In the genomic region with DNA sequence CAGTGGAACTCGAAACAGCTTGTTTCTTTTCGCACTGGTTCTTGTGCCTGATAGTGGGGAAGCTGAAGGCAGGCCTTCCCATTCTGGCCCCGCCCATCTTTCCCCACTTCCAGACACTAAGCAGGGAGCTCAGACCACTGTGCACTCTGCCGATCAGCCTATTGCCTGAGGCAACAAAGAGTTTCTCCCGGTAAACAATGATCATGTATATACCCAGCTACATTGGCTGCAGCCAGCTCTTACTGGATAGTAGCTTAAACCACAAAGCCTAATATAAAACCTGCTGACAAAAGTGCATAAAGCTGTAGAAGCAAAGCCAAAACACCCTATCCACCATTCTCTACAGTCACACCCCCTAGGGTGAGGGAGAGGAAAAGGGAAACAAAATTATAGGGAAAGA, we compare ENCODE assay signal across 24 cellular contexts. TPM values are rescaled to one million over a fixed set of nuclear protein-coding genes. Genes with fewer than 3 reads are reported as not detected.
A peak's percentile ranks its signal among the peaks of the same experiment; 100 is the strongest.
DNase-seq lines count a peak whose midpoint lies in the region; ATAC-seq and TF ChIP-seq lines count a peak whose summit lies in the region.
"Had no signal": no experiment of that assay in that cellular context is flagged by ENCODE, and none has a peak within 500 bp of the region (broad histone marks: within the 10 kb centered on the region; RNA-seq: fewer than 3 reads in every experiment).

No MANE protein-coding gene starts in this region.

- H3K23ac ChIP-seq in neuronal stem cell (ENCODE audit: low read depth, low read length, poor library complexity), result no peak overlapping the region

- H2BK12ac ChIP-seq in neuronal stem cell (ENCODE audit: low read length), result no peak overlapping the region

- no peak overlapping the region for H4K91ac ChIP-seq in neuronal stem cell (ENCODE audit: low read depth, low read length, poor library complexity)

- H3K4me1 ChIP-seq in SK-N-SH (ENCODE audit: control insufficient read depth in 1 of 2, insufficient read depth in 2 of 2, low read depth in 1 of 2, low read length in 1 of 2) (peaks cover 0 to 7% of the 10 kb centered on the region in 2 experiments; a peak in 2 of 4 replicates), neuronal stem cell (ENCODE audit: control insufficient read depth in 2 of 2, insufficient read depth in 1 of 2, low read depth in 1 of 2, low read length in 2 of 2) (no peaks in the 10 kb centered on the region), adrenal gland (replicated peaks in 1 of 2) (peaks cover 0 to 5% of the 10 kb centered on the region in 2 donors)
- H3K4me1 ChIP-seq: BLaER1, Caco-2, upper lobe of left lung had no signal

- H3K4ac ChIP-seq in neuronal stem cell (ENCODE audit: low read length), result no peak overlapping the region

- H3K14ac ChIP-seq in neuronal stem cell (ENCODE audit: low read length), result no peak overlapping the region

- TF ChIP-seq CTCF in SK-N-SH (IDR thresholded peaks at IDR 0.05) (no peak), adrenal gland (IDR thresholded peaks at IDR 0.05) (no peak)

- no peak overlapping the region for H4K8ac ChIP-seq in neuronal stem cell (ENCODE audit: low read depth, low read length)

- WGBS in SK-N-SH (ENCODE audit: low lambda C conversion rate), result 38% methylated on average over 5 of the region's 5 CpGs
- WGBS in neuronal stem cell (ENCODE audit: extremely low coverage in 2 of 2, insufficient read length in 2 of 2, insufficient replicate concordance in 1 of 2), 2 donors, result no CpG with 5 or more reads among the region's 5 CpGs
- WGBS in adrenal gland, 4 donors, result 65 to 79% (median 78%) methylated on average over 5 of the region's 5 CpGs

- DNase-seq in SK-N-SH (no peak), H4 (ENCODE audit: low spot score) (peak; percentile 35), OCI-M1 (lab: John Stamatoyannopoulos, UW) (peak; percentile 31), neuronal stem cell (ENCODE audit: low spot score) (no peak), GF-D8 (lab: John Stamatoyannopoulos, UW) (no peak), adrenal gland (no peak), anterior cingulate cortex (lab: John Stamatoyannopoulos, UW) (no peak)
- DNase-seq: activated CD4-positive, CD25-positive, alpha-beta regulatory T cell treated with anti-CD3 and anti-CD28 coated beads, Interleukin-2, amount 50 U/mL, for 72 hours; activated CD8-positive, alpha-beta T cell treated with anti-CD3 and anti-CD28 coated beads for 36 hours; activated naive CD8-positive, alpha-beta T cell treated with anti-CD3 and anti-CD28 coated beads, Interleukin-2, amount 10 ng/mL, durations not matched to agents 7 days and 5 days; Caco-2; cerebellar nuclear complex; left colon; mesenchymal stem cell; NCI-H1092; NCI-H510A; nucleus accumbens; stimulated activated CD4-positive, alpha-beta T cell treated with anti-CD3 and anti-CD28 coated beads, Interleukin-1b, Interleukin-23, amount 100 ng/mL, for 48 hours; T-helper 1 cell; upper lobe of left lung had no signal

- POLR2A ChIA-PET in SK-N-SH (lab: Yijun Ruan, JAX), result no interaction called here

- intact Hi-C loops in adrenal gland (cut with DNase I), result no loop called here

- no peaks in the 10 kb centered on the region for H3K79me1 ChIP-seq in neuronal stem cell (ENCODE audit: low read depth, low read length)

- H3K27ac ChIP-seq in SK-N-SH (ENCODE audit: low read depth in 2 of 2, low read length in 1 of 2) (no peak overlapping the region), neuronal stem cell (replicated peaks; ENCODE audit: low read length) (no peak overlapping the region), adrenal gland (no peak overlapping the region)
- H3K27ac ChIP-seq: BLaER1, KMS-11, skin epidermis, upper lobe of left lung had no signal

- no peaks in the 10 kb centered on the region for H4K20me1 ChIP-seq in SK-N-SH (ENCODE audit: insufficient read depth)
- H4K20me1 ChIP-seq: BLaER1 had no signal

- ATAC-seq in SK-N-SH treated with all-trans-retinoic acid at 6 μM for 48 hours, result no peak
- ATAC-seq: activated CD8-positive, alpha-beta T cell treated with anti-CD3 and anti-CD28 coated beads for 36 hours; left colon had no signal

- no peaks in the 10 kb centered on the region for H3K9me2 ChIP-seq in SK-N-SH

- H3K9ac ChIP-seq in SK-N-SH, result no peak overlapping the region
- no peak overlapping the region for H3K9ac ChIP-seq in neuronal stem cell (ENCODE audit: low read depth, low read length, poor library complexity)
- H3K9ac ChIP-seq: BLaER1, KMS-11 had no signal

- no peak for TF ChIP-seq RAD21 in SK-N-SH (IDR thresholded peaks at IDR 0.05; ENCODE audit: low read length)

- H3K4me3 ChIP-seq in SK-N-SH (ENCODE audit: low read depth in 2 of 2, low read length in 1 of 2) (no peak overlapping the region), neuronal stem cell (ENCODE audit: low read length in 2 of 2) (no peak overlapping the region), adrenal gland (no peak overlapping the region)
- H3K4me3 ChIP-seq: BLaER1, skin epidermis, upper lobe of left lung had no signal

- peaks cover 22% of the 10 kb centered on the region for H3K9me3 ChIP-seq in SK-N-SH
- peaks cover 0 to 2% of the 10 kb centered on the region in 2 donors for H3K9me3 ChIP-seq in neuronal stem cell (replicated peaks in 1 of 2; ENCODE audit: control insufficient read depth in 2 of 2, insufficient read depth in 1 of 2, low read depth in 1 of 2, low read length in 2 of 2)
- no peaks in the 10 kb centered on the region for H3K9me3 ChIP-seq in adrenal gland (replicated peaks in 1 of 3)

- H3K4me2 ChIP-seq in SK-N-SH, result no peak overlapping the region
- H3K4me2 ChIP-seq in neuronal stem cell (ENCODE audit: insufficient read depth, low read length, poor library complexity, severe bottlenecking), result no peak overlapping the region
- H3K4me2 ChIP-seq: BLaER1, KMS-11 had no signal

- H3K79me2 ChIP-seq in SK-N-SH (ENCODE audit: insufficient read depth), result no peaks in the 10 kb centered on the region

- H3K18ac ChIP-seq in neuronal stem cell (ENCODE audit: low read length), result no peak overlapping the region

- no peak overlapping the region for H2BK15ac ChIP-seq in neuronal stem cell (ENCODE audit: low read length)

- CTCF ChIA-PET in SK-N-SH (lab: Yijun Ruan, JAX), result no interaction called here

- H3K27me3 ChIP-seq in SK-N-SH (ENCODE audit: insufficient read depth), result no peaks in the 10 kb centered on the region
- no peaks in the 10 kb centered on the region for H3K27me3 ChIP-seq in neuronal stem cell (ENCODE audit: control insufficient read depth in 3 of 3, insufficient read depth in 3 of 3, low read depth in 1 of 3, low read length in 3 of 3)
- no peaks in the 10 kb centered on the region for H3K27me3 ChIP-seq in adrenal gland
- H3K27me3 ChIP-seq: BLaER1, upper lobe of left lung had no signal

- no peak for TF ChIP-seq POLR2A in adrenal gland (IDR thresholded peaks at IDR 0.05)

- TF ChIP-seq EP300 in SK-N-SH (IDR thresholded peaks at IDR 0.05; ENCODE audit: borderline replicate concordance in 1 of 2, low read depth in 1 of 2, low read length in 1 of 2), result no peak

- peaks cover under 1% of the 10 kb centered on the region for H3F3A ChIP-seq in SK-N-SH (replicated peaks; ENCODE audit: insufficient read depth)

- H3K36me3 ChIP-seq in SK-N-SH (replicated peaks in 1 of 2; ENCODE audit: control insufficient read depth in 1 of 2, insufficient read depth in 2 of 2, low read length in 1 of 2) (no peaks in the 10 kb centered on the region), neuronal stem cell (replicated peaks in 1 of 2; ENCODE audit: control insufficient read depth in 2 of 2, insufficient read depth in 2 of 2, low read length in 2 of 2) (no peaks in the 10 kb centered on the region), adrenal gland (replicated peaks in 1 of 2) (no peaks in the 10 kb centered on the region)
- H3K36me3 ChIP-seq: BLaER1, upper lobe of left lung had no signal

- H2AK5ac ChIP-seq in neuronal stem cell (ENCODE audit: low read depth, low read length), result no peak overlapping the region

- H2AFZ ChIP-seq in SK-N-SH (ENCODE audit: low read depth) (peak overlapping the region; percentile 48; the same call in 1 of the 2 replicates), neuronal stem cell (ENCODE audit: low read length) (peak overlapping the region; percentile 3)

- no peak overlapping the region for H2BK120ac ChIP-seq in neuronal stem cell (ENCODE audit: low read depth, low read length)

- H2BK5ac ChIP-seq in neuronal stem cell (ENCODE audit: low read length), result no peak overlapping the region

TF ChIP-seq in SK-N-SH, 30 proteins besides CTCF, POLR2A, EP300 and RAD21 (continues in another document):
- TF ChIP-seq RFX5 (IDR thresholded peaks at IDR 0.05; ENCODE audit: low read length) (no peak), YY1 (IDR thresholded peaks at IDR 0.05; ENCODE audit: low read depth) (no peak), TAF1 (IDR thresholded peaks at IDR 0.05; ENCODE audit: borderline replicate concordance, low read depth, low read length) (no peak), TCF12 (IDR thresholded peaks at IDR 0.05) (no peak), TEAD4 (IDR thresholded peaks at IDR 0.05; ENCODE audit: borderline replicate concordance, insufficient read depth) (no peak)

TF ChIP-seq in SK-N-SH treated with all-trans-retinoic acid at 6 μM for 48 hours, 23 proteins besides CTCF, POLR2A, EP300 and RAD21 (continues in another document):
- no peak for TF ChIP-seq ESRRG (CRISPR knock-in tag; IDR thresholded peaks at IDR 0.05)

RNA-seq across cellular contexts. Expression of a gene that starts 24.7 kb away (rescaled TPM):
- polyA plus RNA-seq in SK-N-SH (2012; rRNA removed) (75.6 and 141 TPM in 2 replicates), adrenal gland (10 to 100 TPM in 1 of 3 donors, 1 to 10 TPM in 2; 6.7 to 18.3 (median 8.4) TPM)
- polyA plus RNA-seq in SK-N-SH (2012; cell fraction: cytosol; rRNA removed), result 90.9 and 104 TPM in 2 replicates
- 70.1 and 139 TPM in 2 replicates for polyA plus RNA-seq in SK-N-SH (2012; cell fraction: nucleus; rRNA removed)
- 39.9 and 42.0 TPM in 2 replicates for total RNA-seq in H4 (2014; rRNA removed; shearing (Covaris generic))
- polyA plus RNA-seq in neuronal stem cell (2013, experiment 1 of 2), result 0.24 TPM
- polyA plus RNA-seq in neuronal stem cell (2013, experiment 2 of 2), result 0.21 TPM
- total RNA-seq in adrenal gland, result 10 to 100 TPM; 14.0 to 48.5 (median 27.1) TPM

RNA-seq across cellular contexts. Expression of a gene that starts 55.6 kb away (rescaled TPM):
- polyA plus RNA-seq in SK-N-SH (2012; rRNA removed) (13.8 and 16.1 TPM in 2 replicates), adrenal gland (10 to 100 TPM; 23.7 to 67.8 (median 31.6) TPM)
- 19.3 and 30.3 TPM in 2 replicates for polyA plus RNA-seq in SK-N-SH (2012; cell fraction: cytosol; rRNA removed)
- polyA plus RNA-seq in SK-N-SH (2012; cell fraction: nucleus; rRNA removed), result 8.8 and 19.2 TPM in 2 replicates
- 49.2 and 76.8 TPM in 2 replicates for total RNA-seq in H4 (2014; rRNA removed; shearing (Covaris generic))
- polyA plus RNA-seq in neuronal stem cell (2013, experiment 1 of 2), result 68.7 TPM
- polyA plus RNA-seq in neuronal stem cell (2013, experiment 2 of 2), result 71.1 TPM
- 10 to 100 TPM; 18.0 to 80.6 (median 47.7) TPM for total RNA-seq in adrenal gland

Comparison
In these comparisons a context has a peak if more than half of its experiments do, and no peak if none do; other contexts are left out.
1. DNase-seq: peak in H4 (single experiment) and OCI-M1 (single experiment); none in SK-N-SH (single experiment), neuronal stem cell (single experiment), GF-D8 (single experiment), adrenal gland (0 of 7) and anterior cingulate cortex (0 of 58).